In genomic region chr16:1413684-1414531, GRCh38 we compare ENCODE assay signal across 8 cellular contexts. TPM values are rescaled to one million over a fixed set of nuclear protein-coding genes. Genes with fewer than 3 reads are reported as not detected.
DNase-seq lines count a peak whose midpoint lies in the region; ATAC-seq and TF ChIP-seq lines count a peak whose summit lies in the region.

No MANE protein-coding gene starts in this region.

- H3K27ac ChIP-seq in parathyroid adenoma, result no peak overlapping the region
- H3K27ac ChIP-seq in uterus, result peak overlapping the region; percentile 90 to 95

- peak; percentile 36 for DNase-seq in NCI-H1436 (lab: John Stamatoyannopoulos, UW)
- DNase-seq in NCI-H1436 treated with DMSO at 0.1 percent for 48 hours (lab: John Stamatoyannopoulos, UW), result no peak
- peak; percentile 44 for DNase-seq in RKO (ENCODE audit: low spot score)
- peak; percentile 62 for DNase-seq in activated gamma-delta T cell treated with Interleukin-2 at 50 U/mL for 16 hours
- DNase-seq in germinal center (ENCODE audit: low spot score), result peak; percentile 80
- DNase-seq in uterus, result peak; percentile 36 to 41

- H3K9me3 ChIP-seq in parathyroid adenoma (ENCODE audit: control insufficient read depth, low read length) (no peaks in the 10 kb centered on the region), uterus (no peaks in the 10 kb centered on the region)

- ATAC-seq in HG03432 (IDR thresholded peaks at IDR 0.05; ENCODE audit: unreplicated experiment), result peak; percentile 40

- H3K9ac ChIP-seq in parathyroid adenoma, result peak overlapping the region; percentile 76

- H3K36me3 ChIP-seq in parathyroid adenoma (ENCODE audit: control insufficient read depth, insufficient read depth, low read length), result no peaks in the 10 kb centered on the region
- H3K36me3 ChIP-seq in uterus, result no peaks in the 10 kb centered on the region

- TF ChIP-seq CTCF in parathyroid adenoma (IDR thresholded peaks at IDR 0.05) (peak; percentile 39), uterus (IDR thresholded peaks at IDR 0.05) (peak; percentile 30 to 53 (median 44))

- H3K4me1 ChIP-seq in parathyroid adenoma (no peaks in the 10 kb centered on the region), uterus (peaks cover 0 to 10% of the 10 kb centered on the region in 2 donors)

- intact Hi-C loops in uterus (cut with DNase I; ENCODE audit: low total_unique reads), result no loop called here

- H3K4me3 ChIP-seq in parathyroid adenoma (ENCODE audit: low read depth, low read length) (peak overlapping the region; percentile 66), uterus (peak overlapping the region; percentile 88 to 93)

- H3K27me3 ChIP-seq in parathyroid adenoma (ENCODE audit: control insufficient read depth, insufficient read depth, low read length) (no peaks in the 10 kb centered on the region), uterus (no peaks in the 10 kb centered on the region)

- H3K4me2 ChIP-seq in parathyroid adenoma (ENCODE audit: low read length), result peak overlapping the region; percentile 87

- TF ChIP-seq POLR2A in uterus (IDR thresholded peaks at IDR 0.05), result no peak

- peak overlapping the region; percentile 94 for H2AFZ ChIP-seq in parathyroid adenoma

- peaks cover 5% of the 10 kb centered on the region for H3K79me2 ChIP-seq in parathyroid adenoma

RNA-seq across cellular contexts. Expression of gene UNKL, which starts 0.6 kb away (rescaled TPM):
- total RNA-seq in uterus, result 10 to 100 TPM; 13.5 to 63.3 (median 27.6) TPM

RNA-seq across cellular contexts. Expression of gene UQCC4, which starts 6.6 kb away (rescaled TPM):
- total RNA-seq in uterus, result 10 to 100 TPM in 3 of 4 donors, 1 to 10 TPM in 1; 8.0 to 90.2 (median 21.4) TPM

RNA-seq across cellular contexts. Expression of gene PERCC1, which starts 17.0 kb away (rescaled TPM):
- total RNA-seq in uterus, result not detected

RNA-seq across cellular contexts. Expression of gene CCDC154, which starts 30.4 kb away (rescaled TPM):
- total RNA-seq in uterus, result 1 to 10 TPM in 1 of 4 donors, under 1 TPM in 2, not detected in 1; 0.48 to 5.3 (median 0.51) TPM
